8 cellular contexts compared by ENCODE assay signal in genomic region chr19:2055871-2056809, GRCh38. TPM values are rescaled to one million over a fixed set of nuclear protein-coding genes. Genes with fewer than 3 reads are reported as not detected.
DNase-seq lines count a peak whose midpoint lies in the region; ATAC-seq, FAIRE-seq and TF ChIP-seq lines count a peak whose summit lies in the region.

No MANE protein-coding gene starts in this region.

- intact Hi-C loops in kidney (cut with DNase I) = no loop called here
- intact Hi-C loops in testis (cut with DNase I; ENCODE audit: low total_unique reads) = no loop called here

- WGBS in testis, 2 donors = 39 to 61% methylated on average over 15 to 22 of the region's 22 CpGs

- H3K36me3 ChIP-seq in ES-I3 (ENCODE audit: insufficient read depth, low read length) (no peaks in the 10 kb centered on the region), kidney (ENCODE audit: control insufficient read depth in 1 of 2, insufficient read depth in 2 of 2, low read length in 2 of 2) (no peaks in the 10 kb centered on the region), testis (ENCODE audit: low read depth, missing control alignments) (no peaks in the 10 kb centered on the region)

- no peak for TF ChIP-seq POLR2A in testis (IDR thresholded peaks at IDR 0.05)

- H3K27me3 ChIP-seq in testis = no peaks in the 10 kb centered on the region

- DNase-seq in NCI-H2029 treated with DMSO at 0.1 percent for 48 hours (lab: John Stamatoyannopoulos, UW) (peak; percentile 25), kidney (peak; percentile 88), testis (peak; percentile 62), NCI-H1930 (lab: John Stamatoyannopoulos, UW) (no peak)
- no peak for DNase-seq in activated CD4-positive, alpha-beta T cell treated with anti-CD3 and anti-CD28 coated beads, Interleukin-2, amount 50 U/mL, for 1 hour

- TF ChIP-seq CTCF in kidney (IDR thresholded peaks at IDR 0.05; ENCODE audit: borderline replicate concordance, extremely low read depth, insufficient read depth) = no peak
- TF ChIP-seq CTCF in testis (IDR thresholded peaks at IDR 0.05) = no peak

- peak overlapping the region; percentile 6; the same call in 1 of the 2 replicates for H3K9ac ChIP-seq in ES-I3 (ENCODE audit: low read depth, low read length)
- peak overlapping the region; percentile 22 to 34 for H3K9ac ChIP-seq in kidney (ENCODE audit: low read length in 2 of 2)

- no peak for FAIRE-seq in kidney (lab: Jason Lieb, UNC)

- H3K27ac ChIP-seq in angular gyrus (ENCODE audit: low read depth, low read length) (peak overlapping the region; percentile 82), kidney (ENCODE audit: low read depth in 2 of 2, low read length in 2 of 2) (peak overlapping the region; percentile 90 to 91), testis (peak overlapping the region; percentile 86 to 94)

- H3K4me1 ChIP-seq in ES-I3 (ENCODE audit: insufficient read depth, low read length) (peaks cover 34% of the 10 kb centered on the region; the same call in 1 of the 2 replicates), kidney (ENCODE audit: control insufficient read depth in 1 of 2, insufficient read depth in 1 of 2, low read depth in 1 of 2, low read length in 2 of 2) (peaks cover 26 to 46% of the 10 kb centered on the region in 2 donors), testis (peaks cover 43% of the 10 kb centered on the region)

- no peak overlapping the region for H3K4me3 ChIP-seq in kidney (ENCODE audit: low read length in 2 of 2)
- no peak overlapping the region for H3K4me3 ChIP-seq in testis

- no peaks in the 10 kb centered on the region for H3K9me3 ChIP-seq in ES-I3 (ENCODE audit: control insufficient read depth, insufficient read depth, low read length)
- no peaks in the 10 kb centered on the region for H3K9me3 ChIP-seq in kidney (ENCODE audit: control insufficient read depth in 1 of 2, low read length in 2 of 2)
- no peaks in the 10 kb centered on the region for H3K9me3 ChIP-seq in testis

- ATAC-seq in GM21367 (IDR thresholded peaks at IDR 0.05; ENCODE audit: unreplicated experiment) = no peak

RNA-seq across cellular contexts. Expression of gene MKNK2, which starts 5.1 kb away (rescaled TPM):
- total RNA-seq in kidney (190 TPM), testis (100 to 1,000 TPM in 1 of 2 donors, 10 to 100 TPM in 1; 93.0 to 103 TPM)
- polyA plus RNA-seq in kidney (ENCODE audit: insufficient read depth, low read depth, low replicate concordance) (67.2 TPM), testis (ENCODE audit: insufficient read depth, low read depth, low replicate concordance) (76.5 TPM)

RNA-seq across cellular contexts. Expression of gene MOB3A, which starts 40.0 kb away (rescaled TPM):
- total RNA-seq in kidney = 59.7 TPM
- polyA plus RNA-seq in kidney (ENCODE audit: insufficient read depth, low read depth, low replicate concordance) = 16.9 TPM
- 10 to 100 TPM; 22.8 to 31.6 TPM for total RNA-seq in testis
- polyA plus RNA-seq in testis (ENCODE audit: insufficient read depth, low read depth, low replicate concordance) = 17.8 TPM

RNA-seq across cellular contexts. Expression of gene IZUMO4, which starts 40.6 kb away (rescaled TPM):
- 4.3 TPM for total RNA-seq in kidney
- polyA plus RNA-seq in kidney (ENCODE audit: insufficient read depth, low read depth, low replicate concordance) = 8.9 TPM
- 100 to 1,000 TPM; 208 to 276 TPM for total RNA-seq in testis
- polyA plus RNA-seq in testis (ENCODE audit: insufficient read depth, low read depth, low replicate concordance) = 796 TPM

RNA-seq across cellular contexts. Expression of gene BTBD2, which starts 40.6 kb away (rescaled TPM):
- total RNA-seq in kidney (70.3 TPM), testis (100 to 1,000 TPM in 1 of 2 donors, 10 to 100 TPM in 1; 61.1 to 117 TPM)
- polyA plus RNA-seq in kidney (ENCODE audit: insufficient read depth, low read depth, low replicate concordance) (57.0 TPM), testis (ENCODE audit: insufficient read depth, low read depth, low replicate concordance) (43.2 TPM)

Comparison
In these comparisons a context has a peak if more than half of its experiments do, and no peak if none do; other contexts are left out.
1. DNase-seq: peak in NCI-H2029 treated with DMSO at 0.1 percent for 48 hours (single experiment), kidney (single experiment) and testis (single experiment); none in NCI-H1930 (0 of 2) and activated CD4-positive, alpha-beta T cell treated with anti-CD3 and anti-CD28 coated beads, Interleukin-2, amount 50 U/mL, for 1 hour (single experiment).
2. RNA of gene IZUMO4, which starts 40.6 kb away (total RNA-seq): 208 to 276 TPM in testis; 4.3 TPM in kidney (single experiment); every median in the first group is over 10 times any median in the second.
3. Peak in every context shown above with its lines, with median percentiles within 50 percentile points of each other: H3K27ac ChIP-seq.